Comparison of ENCODE assay signal across 9 cellular contexts in the genomic region with DNA sequence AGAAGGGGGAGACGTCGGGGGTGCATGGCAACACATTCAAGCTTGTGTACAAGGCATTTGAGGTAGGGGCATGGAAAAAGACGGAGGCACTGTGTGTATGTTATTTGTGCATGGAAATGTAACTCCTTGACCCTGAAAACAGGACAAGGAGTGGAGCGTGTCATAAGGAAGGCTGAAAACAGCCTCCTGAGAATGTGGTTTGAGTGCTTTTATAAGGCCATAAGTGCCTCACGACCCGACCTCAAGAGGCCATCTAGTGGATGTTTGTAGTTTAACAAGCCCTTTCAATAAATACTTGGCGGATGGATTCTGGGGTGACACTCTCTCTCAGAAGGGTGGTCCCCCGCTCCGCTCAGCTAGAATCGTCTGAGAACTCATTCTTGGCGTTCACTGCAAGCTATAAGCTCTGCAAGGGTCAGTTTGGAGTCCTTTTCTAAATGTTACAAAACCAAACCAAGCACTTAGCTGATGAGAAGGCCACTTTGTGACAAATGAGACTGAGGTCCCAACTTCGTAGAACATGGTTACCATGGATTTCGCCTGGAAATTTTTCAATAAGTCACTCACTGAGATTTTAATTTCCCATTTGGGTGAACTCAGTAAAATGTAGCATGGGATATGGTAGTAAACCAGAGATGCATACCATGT. TPM values are rescaled to one million over a fixed set of nuclear protein-coding genes. Genes with fewer than 3 reads are reported as not detected.
A peak's percentile ranks its signal among the peaks of the same experiment; 100 is the strongest.
DNase-seq lines count a peak whose midpoint lies in the region; ATAC-seq and TF ChIP-seq lines count a peak whose summit lies in the region.
"Had no signal": no experiment of that assay in that cellular context is flagged by ENCODE, and none has a peak within 500 bp of the region (broad histone marks: within the 10 kb centered on the region; RNA-seq: fewer than 3 reads in every experiment).

No MANE protein-coding gene starts in this region.

- CTCF ChIA-PET in Caco-2 (lab: Charles Lee) = no interaction called here

- H3K9me3 ChIP-seq in Caco-2 = no peaks in the 10 kb centered on the region

- DNase-seq in Caco-2 (no peak), NCI-H69 (lab: John Stamatoyannopoulos, UW) (peak; percentile 46), endothelial cell (ENCODE audit: low spot score) (peak; percentile 12), retinal pigment epithelial cell (ENCODE audit: low read depth) (no peak), SIG-M5 treated with dmso at 0.1 percent for 504 hours (lab: John Stamatoyannopoulos, UW; ENCODE audit: unreplicated experiment) (no peak), lower leg skin (ENCODE audit: low spot score in 2 of 2) (no peak)
- DNase-seq in activated naive CD4-positive, alpha-beta T cell (lab: John Stamatoyannopoulos, UW) = no peak

- H3K4me3 ChIP-seq in Caco-2 (ENCODE audit: low read depth, low read length) (no peak overlapping the region), retinal pigment epithelial cell (ENCODE audit: low read length) (no peak overlapping the region), lower leg skin (ENCODE audit: low read depth, poor library complexity, severe bottlenecking) (no peak overlapping the region)

- TF ChIP-seq POLR2A in lower leg skin (IDR thresholded peaks at IDR 0.05) = no peak

- H3K27ac Mint-ChIP-seq in Caco-2 (ENCODE audit: unreplicated experiment) (no peak overlapping the region), endothelial cell (ENCODE audit: unreplicated experiment) (no peak overlapping the region)

- peaks cover 8% of the 10 kb centered on the region; the same call in 1 of the 2 replicates for H3K4me1 ChIP-seq in Caco-2

- TF ChIP-seq CTCF in Caco-2 (IDR thresholded peaks at IDR 0.05; ENCODE audit: insufficient read depth in 1 of 2, low read depth in 1 of 2, low read length in 1 of 2, severe bottlenecking in 1 of 2, unreplicated experiment in 1 of 2) (peak; percentile 6 to 26), endothelial cell (IDR thresholded peaks at IDR 0.05; ENCODE audit: unreplicated experiment) (peak; percentile 75), retinal pigment epithelial cell (conservative IDR thresholded peaks at IDR 0.05; ENCODE audit: low read depth, low read length) (peak; percentile 49), lower leg skin (IDR thresholded peaks at IDR 0.05) (no peak)

- POLR2A ChIA-PET in Caco-2 (lab: Charles Lee) = no interaction called here

- no TSS peak for BruUV-seq in Caco-2 (replicated peaks; lab: Mats Ljungman, UMichigan)

- H3K9me3 Mint-ChIP-seq in Caco-2 (ENCODE audit: unreplicated experiment) (no peaks in the 10 kb centered on the region), endothelial cell (ENCODE audit: unreplicated experiment) (no peaks in the 10 kb centered on the region)

- no peaks in the 10 kb centered on the region for H3K27me3 ChIP-seq in Caco-2 (replicated peaks; ENCODE audit: control insufficient read depth, insufficient read depth, low read length)

- H3K36me3 ChIP-seq in Caco-2 (ENCODE audit: control insufficient read depth, insufficient read depth, low read length) = no peaks in the 10 kb centered on the region

- H3K36me3 Mint-ChIP-seq in Caco-2 (ENCODE audit: insufficient read depth, unreplicated experiment) (no peaks in the 10 kb centered on the region), endothelial cell (ENCODE audit: low read depth, unreplicated experiment) (no peaks in the 10 kb centered on the region)

- H3K4me3 Mint-ChIP-seq in Caco-2 (ENCODE audit: unreplicated experiment) (no peak overlapping the region), endothelial cell (ENCODE audit: unreplicated experiment) (no peak overlapping the region)

- 60 to 65% methylated on average over 13 of the region's 13 CpGs for WGBS in lower leg skin, 2 donors

- H3K4me1 Mint-ChIP-seq in Caco-2 (ENCODE audit: low read depth, unreplicated experiment) (peaks cover 13% of the 10 kb centered on the region), endothelial cell (ENCODE audit: unreplicated experiment) (peaks cover 16% of the 10 kb centered on the region)

- no peaks in the 10 kb centered on the region for H3K27me3 Mint-ChIP-seq in Caco-2 (ENCODE audit: insufficient read depth, unreplicated experiment)
- peaks cover 4% of the 10 kb centered on the region for H3K27me3 Mint-ChIP-seq in endothelial cell (ENCODE audit: unreplicated experiment)

- intact Hi-C loops in Caco-2 (cut with micrococcal nuclease; ENCODE audit: unreplicated experiment) = no loop called here
- intact Hi-C loops in lower leg skin (cut with DNase I; ENCODE audit: low total_unique reads) = no loop called here

- ATAC-seq in GM18870 (IDR thresholded peaks at IDR 0.05; ENCODE audit: unreplicated experiment) = peak; percentile 45

RNA-seq across cellular contexts. Expression of a gene that starts 38.8 kb away (rescaled TPM):
- not detected in 2 replicates for total RNA-seq in Caco-2 (2022)
- total RNA-seq in endothelial cell (ENCODE audit: unreplicated experiment) = not detected
- 1 to 10 TPM in 3 of 4 donors, under 1 TPM in 1; 0.99 to 1.9 (median 1.0) TPM for total RNA-seq in lower leg skin
- total RNA-seq: temporal lobe had no signal

RNA-seq across cellular contexts. Expression of a gene that starts 39.3 kb away (rescaled TPM):
- total RNA-seq in Caco-2 (2022) = not detected in 2 replicates
- not detected for total RNA-seq in endothelial cell (ENCODE audit: unreplicated experiment)
- not detected for total RNA-seq in lower leg skin
- total RNA-seq: temporal lobe had no signal

Comparison
In these comparisons a context has a peak if more than half of its experiments do, and no peak if none do; other contexts are left out.
1. DNase-seq: peak in NCI-H69 (single experiment) and endothelial cell (single experiment); none in Caco-2 (0 of 2), retinal pigment epithelial cell (single experiment), SIG-M5 treated with dmso at 0.1 percent for 504 hours (single experiment), activated naive CD4-positive, alpha-beta T cell (0 of 4) and lower leg skin (0 of 2).
2. CTCF ChIP-seq: peak in Caco-2 (2 of 2), endothelial cell (single experiment) and retinal pigment epithelial cell (single experiment); none in lower leg skin (0 of 3).